Comparison of ENCODE assay signal across 24 cellular contexts in genomic region chr19:41926861-41927809, GRCh38. TPM values are rescaled to one million over a fixed set of nuclear protein-coding genes. Genes with fewer than 3 reads are reported as not detected.
DNase-seq lines count a peak whose midpoint lies in the region; ATAC-seq, FAIRE-seq and TF ChIP-seq lines count a peak whose summit lies in the region.
"Had no signal": no experiment of that assay in that cellular context is flagged by ENCODE, and none has a peak within 500 bp of the region (broad histone marks: within the 10 kb centered on the region; RNA-seq: fewer than 3 reads in every experiment).

No MANE protein-coding gene starts in this region.

- FAIRE-seq in K562 (lab: Jason Lieb, UNC), result peak; percentile 67
- FAIRE-seq: D721Med had no signal

- H3K4me1 ChIP-seq in Caco-2 (peaks cover 24% of the 10 kb centered on the region), HUES48 (ENCODE audit: control insufficient read depth, insufficient read depth, low read length) (peaks cover 13% of the 10 kb centered on the region), K562 (replicated peaks in 1 of 2; ENCODE audit: control insufficient read depth in 2 of 2, insufficient read depth in 2 of 2, low read length in 2 of 2) (peaks cover 30 to 52% of the 10 kb centered on the region in 2 experiments), trophoblast cell (ENCODE audit: control insufficient read depth in 1 of 2, insufficient read depth in 2 of 2, low read length in 2 of 2) (peaks cover 0 to 5% of the 10 kb centered on the region in 2 experiments)
- H3K4me1 ChIP-seq: BE2C had no signal

- TF ChIP-seq RAD21 in K562 (CRISPR knock-in tag; conservative IDR thresholded peaks at IDR 0.05 in 1 of 2, IDR thresholded peaks at IDR 0.05 in 1 of 2), result no peak

- WGBS in K562 (ENCODE audit: insufficient coverage, low coverage, missing lambda C conversion rate), result 21% methylated on average over 14 of the region's 16 CpGs
- no CpG with 5 or more reads among the region's 16 CpGs for WGBS in trophoblast cell (ENCODE audit: extremely low coverage, insufficient coverage, insufficient read length)

- H2AFZ ChIP-seq in K562 (ENCODE audit: low read depth, low read length), result no peak overlapping the region
- H2AFZ ChIP-seq in trophoblast cell (ENCODE audit: insufficient read depth, low read length, poor library complexity), result no peak overlapping the region

- CTCF ChIA-PET in Caco-2 (lab: Charles Lee), result interaction anchor here (0.8 kb wide), 1 partner anchor 16 kb away, joined by 3 read pairs; no protein-coding TSS in a partner anchor
- CTCF ChIA-PET in K562 (lab: Yijun Ruan, JAX; ENCODE audit: low intra/inter-chr PET ratio), result interaction anchor here (0.6 kb wide), 1 partner anchor 14 kb away, joined by 4 read pairs; no protein-coding TSS in a partner anchor

- no peak overlapping the region for H2BK5ac ChIP-seq in trophoblast cell (ENCODE audit: low read depth, low read length, poor library complexity)

- BruUV-seq in Caco-2 (replicated peaks; lab: Mats Ljungman, UMichigan), result no TSS peak
- no TSS peak for BruUV-seq in K562 (replicated peaks; lab: Mats Ljungman, UMichigan)

- no peak overlapping the region for H4K8ac ChIP-seq in trophoblast cell (ENCODE audit: low read depth, low read length)

- no peaks in the 10 kb centered on the region for H3K9me1 ChIP-seq in K562 (ENCODE audit: control insufficient read depth, insufficient read depth, low read length)

- no peaks in the 10 kb centered on the region for H4K20me1 ChIP-seq in K562 (replicated peaks; ENCODE audit: control insufficient read depth, insufficient read depth, low read length)

- TF ChIP-seq EP300 in K562 (IDR thresholded peaks at IDR 0.05; ENCODE audit: low read length), result no peak

- H3K14ac ChIP-seq in trophoblast cell (ENCODE audit: low read length), result no peak overlapping the region

- peaks cover 18% of the 10 kb centered on the region for H3K4me1 Mint-ChIP-seq in Caco-2 (ENCODE audit: low read depth, unreplicated experiment)

- no peaks in the 10 kb centered on the region for H3K79me1 ChIP-seq in trophoblast cell (ENCODE audit: low read length)

- H3K9me3 ChIP-seq in Caco-2 (no peaks in the 10 kb centered on the region), HUES48 (ENCODE audit: control insufficient read depth, insufficient read depth, low read length) (no peaks in the 10 kb centered on the region), K562 (replicated peaks; ENCODE audit: control insufficient read depth, insufficient read depth, low read depth, low read length) (no peaks in the 10 kb centered on the region), trophoblast cell (ENCODE audit: insufficient read depth, low read depth, low read length) (peaks cover 19% of the 10 kb centered on the region)
- H3K9me3 ChIP-seq: BE2C, gastroesophageal sphincter, right lobe of liver, vagina had no signal

- no peak for ATAC-seq in K562
- ATAC-seq: gastroesophageal sphincter had no signal

- H3K4ac ChIP-seq in trophoblast cell (ENCODE audit: low read depth, low read length), result no peak overlapping the region

- H3K27me3 ChIP-seq in Caco-2 (replicated peaks; ENCODE audit: control insufficient read depth, insufficient read depth, low read length) (no peaks in the 10 kb centered on the region; the same call in 1 of the 2 replicates), HUES48 (ENCODE audit: control insufficient read depth, insufficient read depth, low read length) (peaks cover 95% of the 10 kb centered on the region), K562 (ENCODE audit: control insufficient read depth in 2 of 2, insufficient read depth in 2 of 2, low read length in 2 of 2) (no peaks in the 10 kb centered on the region; a peak in 2 of 5 replicates), trophoblast cell (ENCODE audit: insufficient read depth, low read length) (peaks cover 83% of the 10 kb centered on the region)

- H3K79me2 ChIP-seq in K562 (ENCODE audit: control insufficient read depth, insufficient read depth, low read length), result peaks cover 8% of the 10 kb centered on the region; the same call in 2 of the 3 replicates
- H3K79me2 ChIP-seq in trophoblast cell (ENCODE audit: control insufficient read depth, insufficient read depth, low read length, poor library complexity), result no peaks in the 10 kb centered on the region

- POLR2A ChIA-PET in Caco-2 (lab: Charles Lee), result no interaction called here
- POLR2A ChIA-PET in K562 (lab: Yijun Ruan, JAX), result interaction anchor here (1.0 kb wide), 1 partner anchor 54 kb away, joined by 4 read pairs; no protein-coding TSS in a partner anchor

- H3K4me2 ChIP-seq in K562 (ENCODE audit: insufficient read depth, low read length) (peak overlapping the region; percentile 49; the same call in 1 of the 2 replicates), trophoblast cell (ENCODE audit: low read length) (peak overlapping the region; percentile 49)

- in situ Hi-C loops in K562 (cut with MboI), result no loop called here

- no peaks in the 10 kb centered on the region for H3K36me3 ChIP-seq in Caco-2 (ENCODE audit: control insufficient read depth, insufficient read depth, low read length)
- H3K36me3 ChIP-seq in HUES48 (ENCODE audit: control insufficient read depth, insufficient read depth, low read length), result no peaks in the 10 kb centered on the region
- H3K36me3 ChIP-seq in K562 (ENCODE audit: control insufficient read depth, insufficient read depth, low read length), result no peaks in the 10 kb centered on the region
- H3K36me3 ChIP-seq in trophoblast cell (ENCODE audit: control insufficient read depth in 1 of 2, insufficient read depth in 2 of 2, low read length in 2 of 2), result no peaks in the 10 kb centered on the region
- H3K36me3 ChIP-seq: BE2C, gastroesophageal sphincter, right lobe of liver, vagina had no signal

- no peak for TF ChIP-seq POLR2A in K562 (conservative IDR thresholded peaks at IDR 0.05)

- H2BK12ac ChIP-seq in trophoblast cell (ENCODE audit: low read length), result no peak overlapping the region

- no peak overlapping the region for H4K12ac ChIP-seq in trophoblast cell (ENCODE audit: low read depth, low read length)

- H2AK5ac ChIP-seq in trophoblast cell (ENCODE audit: low read length), result no peak overlapping the region

- no peak overlapping the region for H3K23ac ChIP-seq in trophoblast cell (ENCODE audit: low read length)

- H3K27me3 Mint-ChIP-seq in Caco-2 (ENCODE audit: insufficient read depth, unreplicated experiment), result peaks cover 8% of the 10 kb centered on the region
- H3K27me3 Mint-ChIP-seq: activated naive CD4-positive, alpha-beta T cell treated with anti-CD3 and anti-CD28 coated beads, Interleukin-2, amount 50 U/mL, for 24 hours had no signal

- no peak overlapping the region for H3K9ac ChIP-seq in HUES48 (ENCODE audit: low read depth, low read length)
- 0 out of 4 replicates have a peak overlapping the region, but pooled peaks of 1 of the 2 experiments have one; percentile 20 for H3K9ac ChIP-seq in K562 (ENCODE audit: insufficient read depth in 1 of 2, low read depth in 2 of 2, low read length in 2 of 2)
- H3K9ac ChIP-seq in trophoblast cell (ENCODE audit: low read length), result no peak overlapping the region

- no peaks in the 10 kb centered on the region for H3K9me3 Mint-ChIP-seq in Caco-2 (ENCODE audit: unreplicated experiment)
- H3K9me3 Mint-ChIP-seq: activated CD8-positive, alpha-beta T cell treated with anti-CD3 and anti-CD28 coated beads for 36 hours; activated naive CD4-positive, alpha-beta T cell treated with anti-CD3 and anti-CD28 coated beads, Interleukin-2, amount 50 U/mL, for 24 hours; T-helper 1 cell treated with Interleukin-12 subunit alpha and Interleukin-12 subunit beta and Interleukin-4 antibody, amounts not matched to agents 30 μg/mL and 1 μg/mL, for 36 hours had no signal

- no peak overlapping the region for H3K27ac Mint-ChIP-seq in Caco-2 (ENCODE audit: unreplicated experiment)
- H3K27ac Mint-ChIP-seq: brain had no signal

- no peak overlapping the region for H4K91ac ChIP-seq in trophoblast cell (ENCODE audit: low read depth, low read length)

- H3K27ac ChIP-seq in HUES48 (ENCODE audit: low read depth, low read length) (no peak overlapping the region), K562 (ENCODE audit: extremely low read depth, low read depth, low read length) (no peak overlapping the region), trophoblast cell (ENCODE audit: low read depth, low read length) (no peak overlapping the region)
- H3K27ac ChIP-seq: gastroesophageal sphincter, right lobe of liver, vagina had no signal

- intact Hi-C loops in Caco-2 (cut with micrococcal nuclease; ENCODE audit: unreplicated experiment), result no loop called here
- intact Hi-C loops in K562 (cut with micrococcal nuclease), result no loop called here

- H3K4me3 ChIP-seq in Caco-2 (ENCODE audit: low read depth, low read length), result peak overlapping the region; percentile 59; the same call in 1 of the 2 replicates
- H3K4me3 ChIP-seq in HUES48 (ENCODE audit: low read depth, low read length), result peak overlapping the region; percentile 25; the same call in 1 of the 2 replicates
- H3K4me3 ChIP-seq in K562, result peak overlapping the region; percentile 59; the same call in 1 of the 2 replicates
- no peak overlapping the region for H3K4me3 ChIP-seq in trophoblast cell (ENCODE audit: low read depth, low read length)

- TF ChIP-seq CTCF in Caco-2 (IDR thresholded peaks at IDR 0.05; ENCODE audit: insufficient read depth in 1 of 2, low read depth in 1 of 2, low read length in 1 of 2, severe bottlenecking in 1 of 2, unreplicated experiment in 1 of 2) (no peak), K562 (IDR thresholded peaks at IDR 0.05 in 2 of 3, conservative IDR thresholded peaks at IDR 0.05 in 1 of 3; ENCODE audit: insufficient read depth in 2 of 3, low read depth in 1 of 3, low read length in 3 of 3) (no peak)

- H3K18ac ChIP-seq in trophoblast cell (ENCODE audit: low read length), result no peak overlapping the region

- H3K4me3 Mint-ChIP-seq in Caco-2 (ENCODE audit: unreplicated experiment), result no peak overlapping the region

- no peaks in the 10 kb centered on the region for H3K36me3 Mint-ChIP-seq in Caco-2 (ENCODE audit: insufficient read depth, unreplicated experiment)

- no peak for DNase-seq in Caco-2
- no peak for DNase-seq in K562 (ENCODE audit: extremely low read depth in 1 of 4, low spot score in 3 of 4)
- DNase-seq in trophoblast cell, result no peak
- DNase-seq in SKM-1 (lab: John Stamatoyannopoulos, UW; ENCODE audit: unreplicated experiment), result no peak
- no peak for DNase-seq in HPDE6-E6E7 (ENCODE audit: extremely low spot score)
- DNase-seq in HT-29 (ENCODE audit: low spot score), result no peak
- DNase-seq: activated CD8-positive, alpha-beta T cell treated with anti-CD3 and anti-CD28 coated beads for 36 hours; BE2C; erythroblast; NCI-H1694; NCI-H446; right lobe of liver had no signal

- H2BK120ac ChIP-seq in trophoblast cell (ENCODE audit: insufficient read depth, low read length, poor library complexity), result no peak overlapping the region

RNA-seq across cellular contexts. Expression of gene ERFL, which starts 1.1 kb away (rescaled TPM):
- total RNA-seq in Caco-2 (2022) (0.23 and 0.49 TPM in 2 replicates), K562 (2014; rRNA removed) (0.16 and 0.32 TPM in 2 replicates), K562 (2014; rRNA removed; fragmentation: Illumina TruSeq; extraction: Trizol) (0.10 TPM in 1 of 2 replicates, not detected in the other), K562 (2015; rRNA removed; fragmentation: Illumina TruSeq; extraction: Trizol) (0.11 TPM in 1 of 2 replicates, not detected in the other), K562 (2021) (0.67 and 0.75 TPM in 2 replicates)
- 0.63 and 1.7 TPM in 2 replicates for total RNA-seq in K562 (2011; cell fraction: chromatin; rRNA removed; ENCODE audit: low replicate concordance)
- 0.79 and 1.3 TPM in 2 replicates for total RNA-seq in K562 (2011; cell fraction: nucleolus; rRNA removed)
- total RNA-seq in K562 (2011; cell fraction: nucleoplasm; rRNA removed), result 0.73 and 1.1 TPM in 2 replicates
- polyA plus RNA-seq in K562 (2011; rRNA removed) (0.07 and 0.32 TPM in 2 replicates), K562 (2014; fragmentation: Illumina TruSeq; extraction: Trizol) (0.31 and 0.50 TPM in 2 replicates), K562 (2014; fragmentation: Nextera tagmentation; extraction: Ambion mirVana) (not detected), K562 (2014; rRNA removed) (0.31 and 0.33 TPM in 2 replicates)
- polyA plus RNA-seq in K562 (2011; cell fraction: cytosol; rRNA removed), result 0.22 and 0.25 TPM in 2 replicates
- 2.9 and 3.3 TPM in 2 replicates for polyA plus RNA-seq in K562 (2011; cell fraction: nucleus; rRNA removed)
- polyA plus RNA-seq in K562 (2012), result 0.76 and 0.94 TPM in 2 replicates
- polyA minus RNA-seq in K562 (2011; rRNA and poly(A)+ RNA removed), result not detected in 2 replicates
- polyA minus RNA-seq in K562 (2011; cell fraction: cytosol; rRNA and poly(A)+ RNA removed), result not detected in 2 replicates
- 0.40 and 0.67 TPM in 2 replicates for polyA minus RNA-seq in K562 (2011; cell fraction: nucleus; rRNA and poly(A)+ RNA removed)
- 0.27 and 0.31 TPM in 2 replicates for polyA plus RNA-seq in trophoblast cell (2013)
- 0.39 and 0.64 TPM in 2 replicates for total RNA-seq in HT-29 (2014; rRNA removed; shearing (Covaris generic))
- total RNA-seq: dermis microvascular lymphatic vessel endothelial cell, G401, gastroesophageal sphincter, liver, M059J, right lobe of liver had no signal
- polyA plus RNA-seq: liver had no signal

RNA-seq across cellular contexts. Expression of gene RABAC1, which starts 32.0 kb away (rescaled TPM):
- total RNA-seq in Caco-2 (2022) (64.4 and 70.7 TPM in 2 replicates), K562 (2014; rRNA removed) (24.5 and 32.7 TPM in 2 replicates), K562 (2014; rRNA removed; fragmentation: Illumina TruSeq; extraction: Trizol) (2.5 and 4.6 TPM in 2 replicates), K562 (2015; rRNA removed; fragmentation: Illumina TruSeq; extraction: Trizol) (7.1 and 7.2 TPM in 2 replicates), K562 (2021) (23.2 and 24.0 TPM in 2 replicates)
- 19.9 and 51.2 TPM in 2 replicates for total RNA-seq in K562 (2011; cell fraction: chromatin; rRNA removed; ENCODE audit: low replicate concordance)
- 69.7 and 71.9 TPM in 2 replicates for total RNA-seq in K562 (2011; cell fraction: nucleolus; rRNA removed)
- total RNA-seq in K562 (2011; cell fraction: nucleoplasm; rRNA removed), result 51.7 and 54.7 TPM in 2 replicates
- polyA plus RNA-seq in K562 (2011; rRNA removed) (17.7 and 36.3 TPM in 2 replicates), K562 (2014; fragmentation: Illumina TruSeq; extraction: Trizol) (2.4 and 7.8 TPM in 2 replicates), K562 (2014; fragmentation: Nextera tagmentation; extraction: Ambion mirVana) (1 to 10 TPM; 5.2 to 9.3 TPM), K562 (2014; rRNA removed) (28.1 and 44.0 TPM in 2 replicates)
- 84.6 and 116 TPM in 2 replicates for polyA plus RNA-seq in K562 (2011; cell fraction: cytosol; rRNA removed)
- 38.9 and 57.8 TPM in 2 replicates for polyA plus RNA-seq in K562 (2011; cell fraction: nucleus; rRNA removed)
- 22.9 and 60.5 TPM in 2 replicates for polyA plus RNA-seq in K562 (2012)
- 8.2 and 10.6 TPM in 2 replicates for polyA minus RNA-seq in K562 (2011; rRNA and poly(A)+ RNA removed)
- 7.3 and 10.4 TPM in 2 replicates for polyA minus RNA-seq in K562 (2011; cell fraction: cytosol; rRNA and poly(A)+ RNA removed)
- 12.3 and 23.0 TPM in 2 replicates for polyA minus RNA-seq in K562 (2011; cell fraction: nucleus; rRNA and poly(A)+ RNA removed)
- polyA plus RNA-seq in trophoblast cell (2013), result 169 and 176 TPM in 2 replicates
- 232 and 234 TPM in 2 replicates for total RNA-seq in HT-29 (2014; rRNA removed; shearing (Covaris generic))

RNA-seq across cellular contexts. Expression of gene ARHGEF1, which starts 44.2 kb away (rescaled TPM):
- 60.2 and 63.5 TPM in 2 replicates for total RNA-seq in Caco-2 (2022)
- total RNA-seq in K562 (2011; cell fraction: chromatin; rRNA removed; ENCODE audit: low replicate concordance), result 190 and 355 TPM in 2 replicates
- total RNA-seq in K562 (2011; cell fraction: nucleolus; rRNA removed), result 134 and 150 TPM in 2 replicates
- total RNA-seq in K562 (2011; cell fraction: nucleoplasm; rRNA removed), result 174 and 273 TPM in 2 replicates
- 56.7 and 79.1 TPM in 2 replicates for total RNA-seq in K562 (2014; rRNA removed)
- total RNA-seq in K562 (2014; rRNA removed; fragmentation: Illumina TruSeq; extraction: Trizol), result 8.3 and 11.2 TPM in 2 replicates
- 27.1 and 27.5 TPM in 2 replicates for total RNA-seq in K562 (2015; rRNA removed; fragmentation: Illumina TruSeq; extraction: Trizol)
- 126 and 149 TPM in 2 replicates for total RNA-seq in K562 (2021)
- polyA plus RNA-seq in K562 (2011; rRNA removed), result 29.8 and 50.5 TPM in 2 replicates
- 56.0 and 95.1 TPM in 2 replicates for polyA plus RNA-seq in K562 (2011; cell fraction: cytosol; rRNA removed)
- polyA plus RNA-seq in K562 (2011; cell fraction: nucleus; rRNA removed), result 165 and 197 TPM in 2 replicates
- 74.3 and 126 TPM in 2 replicates for polyA plus RNA-seq in K562 (2012)
- polyA plus RNA-seq in K562 (2014; fragmentation: Illumina TruSeq; extraction: Trizol), result 39.8 and 71.1 TPM in 2 replicates
- 1 to 10 TPM; 1.9 to 4.4 TPM for polyA plus RNA-seq in K562 (2014; fragmentation: Nextera tagmentation; extraction: Ambion mirVana)
- 86.0 and 112 TPM in 2 replicates for polyA plus RNA-seq in K562 (2014; rRNA removed)
- 15.0 and 21.2 TPM in 2 replicates for polyA minus RNA-seq in K562 (2011; rRNA and poly(A)+ RNA removed)
- polyA minus RNA-seq in K562 (2011; cell fraction: cytosol; rRNA and poly(A)+ RNA removed), result 48.5 and 52.9 TPM in 2 replicates
- polyA minus RNA-seq in K562 (2011; cell fraction: nucleus; rRNA and poly(A)+ RNA removed), result 38.0 and 42.7 TPM in 2 replicates
- polyA plus RNA-seq in trophoblast cell (2013), result 65.5 and 67.8 TPM in 2 replicates
- total RNA-seq in HT-29 (2014; rRNA removed; shearing (Covaris generic)), result 189 and 199 TPM in 2 replicates

RNA-seq across cellular contexts. Expression of gene CD79A, which starts 50.1 kb away (rescaled TPM):
- total RNA-seq in Caco-2 (2022) (0.82 TPM in 1 of 2 replicates, not detected in the other), K562 (2014; rRNA removed) (not detected in 2 replicates), K562 (2014; rRNA removed; fragmentation: Illumina TruSeq; extraction: Trizol) (not detected in 2 replicates), K562 (2015; rRNA removed; fragmentation: Illumina TruSeq; extraction: Trizol) (0.11 and 0.19 TPM in 2 replicates), K562 (2021) (0.38 and 0.42 TPM in 2 replicates)
- 0.23 TPM in 1 of 2 replicates, not detected in the other for total RNA-seq in K562 (2011; cell fraction: chromatin; rRNA removed; ENCODE audit: low replicate concordance)
- 0.33 and 0.53 TPM in 2 replicates for total RNA-seq in K562 (2011; cell fraction: nucleolus; rRNA removed)
- total RNA-seq in K562 (2011; cell fraction: nucleoplasm; rRNA removed), result not detected in 2 replicates
- polyA plus RNA-seq in K562 (2011; rRNA removed) (0.10 and 0.37 TPM in 2 replicates), K562 (2014; fragmentation: Illumina TruSeq; extraction: Trizol) (0.22 TPM in 1 of 2 replicates, not detected in the other), K562 (2014; fragmentation: Nextera tagmentation; extraction: Ambion mirVana) (under 1 TPM in 1 of 2 experiments, not detected in 1; 0.04 TPM), K562 (2014; rRNA removed) (0.72 TPM in 1 of 2 replicates, not detected in the other)
- polyA plus RNA-seq in K562 (2011; cell fraction: cytosol; rRNA removed), result 0.42 and 0.46 TPM in 2 replicates
- polyA plus RNA-seq in K562 (2011; cell fraction: nucleus; rRNA removed), result 0.17 and 0.28 TPM in 2 replicates
- 0.21 and 0.30 TPM in 2 replicates for polyA plus RNA-seq in K562 (2012)
- polyA minus RNA-seq in K562 (2011; rRNA and poly(A)+ RNA removed), result not detected in 2 replicates
- polyA minus RNA-seq in K562 (2011; cell fraction: cytosol; rRNA and poly(A)+ RNA removed), result not detected in 2 replicates
- not detected in 2 replicates for polyA minus RNA-seq in K562 (2011; cell fraction: nucleus; rRNA and poly(A)+ RNA removed)
- 0.17 and 0.31 TPM in 2 replicates for polyA plus RNA-seq in trophoblast cell (2013)
- total RNA-seq in HT-29 (2014; rRNA removed; shearing (Covaris generic)), result 0.81 and 1.4 TPM in 2 replicates
- total RNA-seq: HT1080, vagina had no signal
